21 cellular contexts compared by ENCODE assay signal in the genomic region with DNA sequence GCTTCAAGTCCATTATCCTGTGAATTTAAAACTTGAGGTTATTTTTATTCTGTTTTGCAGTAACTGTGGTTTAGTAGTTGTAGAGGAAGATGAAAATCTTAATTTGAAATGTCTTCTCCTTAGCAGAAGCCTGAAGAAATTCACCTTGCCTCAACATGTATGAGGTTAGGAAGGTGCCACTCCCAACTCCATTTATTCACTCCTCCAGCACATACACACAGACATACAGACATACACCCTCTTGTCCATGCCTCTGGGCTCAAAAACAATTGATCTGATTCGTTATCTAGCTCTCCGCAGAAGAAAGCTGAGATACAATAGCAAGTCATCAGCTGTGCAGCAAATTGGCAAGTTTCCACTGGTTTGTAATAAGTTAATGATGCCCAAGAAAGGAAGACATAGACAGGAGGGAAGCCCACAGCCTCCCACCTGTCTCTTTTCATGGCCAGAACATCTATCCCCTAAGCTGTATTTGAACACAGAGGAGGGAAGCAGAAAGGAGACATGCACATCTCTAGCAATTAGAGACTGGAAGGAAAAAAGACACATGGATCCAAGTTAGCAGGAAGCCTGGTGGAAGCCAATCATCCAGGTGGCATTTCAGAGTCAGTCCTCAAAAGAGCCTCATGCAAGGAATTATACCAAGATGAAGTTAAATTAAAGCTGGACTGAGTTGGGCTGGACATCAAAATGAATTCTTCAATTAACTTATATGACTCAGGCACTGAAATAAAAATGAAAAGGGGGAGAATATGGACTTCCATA.
DNase-seq lines count a peak whose midpoint lies in the region; ATAC-seq, FAIRE-seq and TF ChIP-seq lines count a peak whose summit lies in the region.
"Had no signal": no experiment of that assay in that cellular context is flagged by ENCODE, and none has a peak within 500 bp of the region (broad histone marks: within the 10 kb centered on the region; RNA-seq: fewer than 3 reads in every experiment).

No MANE protein-coding gene starts in this region.

- H3K36me3 ChIP-seq in bronchial epithelial cell (ENCODE audit: control insufficient read depth, insufficient read depth, low read length) = no peaks in the 10 kb centered on the region
- no peaks in the 10 kb centered on the region for H3K36me3 ChIP-seq in keratinocyte (ENCODE audit: control insufficient read depth in 2 of 2, extremely low read depth in 1 of 2, insufficient read depth in 2 of 2, low read length in 2 of 2)
- no peaks in the 10 kb centered on the region for H3K36me3 ChIP-seq in body of pancreas (replicated peaks in 1 of 2; ENCODE audit: insufficient read depth in 1 of 2, low read depth in 2 of 2)

- 51 to 70% methylated on average over 2 of the region's 2 CpGs for WGBS in body of pancreas, 2 donors

- H3K27ac ChIP-seq in keratinocyte (ENCODE audit: control insufficient read depth, insufficient read depth, low read length) (no peak overlapping the region), body of pancreas (no peak overlapping the region)
- H3K27ac ChIP-seq: C4-2B, RWPE1 had no signal

- peak; percentile 42 for DNase-seq in NCI-H2171 treated with DMSO at 0.1 percent for 48 hours (lab: John Stamatoyannopoulos, UW)
- DNase-seq in NCI-H2171 (lab: John Stamatoyannopoulos, UW) = no peak
- DNase-seq in NCI-H1105 treated with DMSO at 0.1 percent for 48 hours (lab: John Stamatoyannopoulos, UW) = peak; percentile 67
- DNase-seq in bronchial epithelial cell (ENCODE audit: low read depth) = peak; percentile 46
- peak; percentile 5 for DNase-seq in keratinocyte (ENCODE audit: low read depth, low spot score)
- no peak for DNase-seq in body of pancreas
- DNase-seq: DND-41; GOT3; HCEC 1CT; KG1; NCI-H187; NCI-H526; NK-92 treated with Interleukin-12 subunit alpha and Interleukin-12 subunit beta, amount 100 ng/mL, for 24 hours; SIG-M5; SK-N-SH had no signal

- no peak overlapping the region for H2AFZ ChIP-seq in keratinocyte (ENCODE audit: control insufficient read depth, low read length)

- FAIRE-seq in bronchial epithelial cell (lab: Jason Lieb, UNC) (no peak), keratinocyte (lab: Jason Lieb, UNC) (peak; percentile 81)
- FAIRE-seq: A204.1, GM12892 had no signal

- TF ChIP-seq CTCF in bronchial epithelial cell (IDR thresholded peaks at IDR 0.05; ENCODE audit: insufficient read depth, low read length, severe bottlenecking) (no peak), keratinocyte (optimal IDR thresholded peaks at IDR 0.05 in 1 of 3, IDR thresholded peaks at IDR 0.05 in 1 of 3, conservative IDR thresholded peaks at IDR 0.05 in 1 of 3; ENCODE audit: extremely low read depth in 1 of 3, insufficient read depth in 2 of 3, low read length in 3 of 3) (no peak), body of pancreas (IDR thresholded peaks at IDR 0.05) (no peak)

- dilution Hi-C loops in keratinocyte (cut with MboI; ENCODE audit: extremely low pct_ligation_motif_present, low sequenced_read_pairs) = no loop called here

- H3K79me2 ChIP-seq in keratinocyte (ENCODE audit: control insufficient read depth, insufficient read depth, low read length) = no peaks in the 10 kb centered on the region

- intact Hi-C loops in body of pancreas (cut with DNase I) = no loop called here

- H3K4me2 ChIP-seq in keratinocyte (ENCODE audit: control insufficient read depth, extremely low read depth, insufficient read depth, low read depth, low read length) = peak overlapping the region; percentile 29
- H3K4me2 ChIP-seq: SK-N-SH had no signal

- no peak for TF ChIP-seq POLR2A in body of pancreas (IDR thresholded peaks at IDR 0.05)

- H4K20me1 ChIP-seq in keratinocyte (ENCODE audit: control insufficient read depth, extremely low read depth, insufficient read depth, low read length) = no peaks in the 10 kb centered on the region

- H3K4me3 ChIP-seq in bronchial epithelial cell (ENCODE audit: low read depth, low read length) = no peak overlapping the region
- H3K4me3 ChIP-seq in keratinocyte (ENCODE audit: control insufficient read depth in 2 of 3, extremely low read depth in 1 of 3, insufficient read depth in 2 of 3, low read depth in 1 of 3, low read length in 3 of 3) = no peak overlapping the region
- H3K4me3 ChIP-seq in body of pancreas = no peak overlapping the region

- no peak overlapping the region for H3K9ac ChIP-seq in keratinocyte (ENCODE audit: control insufficient read depth, extremely low read depth, insufficient read depth, low read length)
- H3K9ac ChIP-seq: SK-N-SH had no signal

- ATAC-seq in GM18520 (IDR thresholded peaks at IDR 0.05; ENCODE audit: unreplicated experiment) (no peak), body of pancreas (no peak), HG03039 (IDR thresholded peaks at IDR 0.05; ENCODE audit: unreplicated experiment) (no peak)

- H3K4me1 ChIP-seq in keratinocyte (ENCODE audit: control insufficient read depth, extremely low read depth, insufficient read depth, low read length) (peaks cover 16% of the 10 kb centered on the region), body of pancreas (no peaks in the 10 kb centered on the region)

- no peaks in the 10 kb centered on the region for H3K27me3 ChIP-seq in bronchial epithelial cell (ENCODE audit: control insufficient read depth, insufficient read depth, low read length)
- H3K27me3 ChIP-seq in keratinocyte (ENCODE audit: control insufficient read depth, extremely low read depth, insufficient read depth, low read length) = no peaks in the 10 kb centered on the region
- no peaks in the 10 kb centered on the region for H3K27me3 ChIP-seq in body of pancreas

- no peaks in the 10 kb centered on the region for H3K9me1 ChIP-seq in keratinocyte (ENCODE audit: control insufficient read depth, extremely low read depth, insufficient read depth, low read length)

- H3K9me3 ChIP-seq in keratinocyte (ENCODE audit: control insufficient read depth, low read depth, low read length) (no peaks in the 10 kb centered on the region), body of pancreas (no peaks in the 10 kb centered on the region)
- H3K9me3 ChIP-seq: SK-N-SH had no signal

Comparison
In these comparisons a context has a peak if more than half of its experiments do, and no peak if none do; other contexts are left out.
1. DNase-seq: peak in NCI-H2171 treated with DMSO at 0.1 percent for 48 hours (single experiment), NCI-H1105 treated with DMSO at 0.1 percent for 48 hours (single experiment), bronchial epithelial cell (single experiment) and keratinocyte (single experiment); none in NCI-H2171 (single experiment) and body of pancreas (0 of 4).